ENCODE assay signal across 8 cellular contexts in genomic region chr14:21509432-21510143, GRCh38. TPM values are rescaled to one million over a fixed set of nuclear protein-coding genes. Genes with fewer than 3 reads are reported as not detected.
DNase-seq lines count a peak whose midpoint lies in the region; ATAC-seq and TF ChIP-seq lines count a peak whose summit lies in the region.

No MANE protein-coding gene starts in this region.

- H3K27ac Mint-ChIP-seq in CD4-positive, alpha-beta T cell: peak overlapping the region; percentile 98
- H3K27ac Mint-ChIP-seq in naive B cell: peak overlapping the region in 4 of 6 donors; percentile 34 to 96 (median 76)

- no peaks in the 10 kb centered on the region for H3K9me3 ChIP-seq in CD4-positive, alpha-beta T cell (ENCODE audit: control insufficient read depth, low read length)
- H3K9me3 ChIP-seq in mammary epithelial cell (replicated peaks; ENCODE audit: insufficient read depth, low read length): no peaks in the 10 kb centered on the region
- no peaks in the 10 kb centered on the region for H3K9me3 ChIP-seq in body of pancreas

- in situ Hi-C loops in mammary epithelial cell (cut with MboI; ENCODE audit: low sequenced_read_pairs in 2 of 2): loop anchor here in 1 of 2 donors (10.0 kb wide), 1 partner anchor 45 kb away; no protein-coding TSS in a partner anchor

- peaks cover 56% of the 10 kb centered on the region for H3K4me1 Mint-ChIP-seq in CD4-positive, alpha-beta T cell (ENCODE audit: low read depth)
- peaks cover 26 to 52% (median 31%) of the 10 kb centered on the region in 3 donors for H3K4me1 Mint-ChIP-seq in naive B cell

- H2AFZ ChIP-seq in KMS-11 (ENCODE audit: low read depth) (no peak overlapping the region), mammary epithelial cell (ENCODE audit: low read depth, low read length) (no peak overlapping the region)

- no peaks in the 10 kb centered on the region for H3K27me3 Mint-ChIP-seq in CD4-positive, alpha-beta T cell
- H3K27me3 Mint-ChIP-seq in naive B cell: no peaks in the 10 kb centered on the region

- H3K36me3 Mint-ChIP-seq in CD4-positive, alpha-beta T cell (ENCODE audit: low read depth): peaks cover 39% of the 10 kb centered on the region
- H3K36me3 Mint-ChIP-seq in naive B cell: peaks cover 5 to 8% of the 10 kb centered on the region in 2 donors

- H3K36me3 ChIP-seq in KMS-11 (ENCODE audit: insufficient read depth) (no peaks in the 10 kb centered on the region), mammary epithelial cell (ENCODE audit: insufficient read depth, low read length) (no peaks in the 10 kb centered on the region), body of pancreas (replicated peaks in 1 of 2; ENCODE audit: insufficient read depth in 1 of 2, low read depth in 2 of 2) (no peaks in the 10 kb centered on the region)

- H3K4me3 ChIP-seq in KMS-11 (IDR thresholded peaks at IDR 0.05; ENCODE audit: insufficient read depth, low read depth, low read length): no peak overlapping the region
- H3K4me3 ChIP-seq in mammary epithelial cell (replicated peaks in 1 of 3; ENCODE audit: insufficient read depth in 1 of 3, low read depth in 2 of 3, low read length in 3 of 3): peak overlapping the region; percentile 72 to 90 (median 76)
- H3K4me3 ChIP-seq in body of pancreas: no peak overlapping the region

- no peak for ATAC-seq in CD4-positive, alpha-beta T cell (ENCODE audit: poor library complexity)
- no peak for ATAC-seq in naive B cell (ENCODE audit: low read depth in 2 of 2)
- ATAC-seq in HG02970 (IDR thresholded peaks at IDR 0.05; ENCODE audit: low FRiP score, unreplicated experiment): no peak
- no peak for ATAC-seq in body of pancreas

- no TSS peak for BruUV-seq in mammary epithelial cell (replicated peaks; lab: Mats Ljungman, UMichigan)

- CTCF ChIA-PET in CD4-positive, alpha-beta T cell (lab: Charles Lee): interaction anchor here (1.9 to 4.7 kb wide), 3 partner anchors 11 to 33 kb away, joined by 5 to 31 read pairs (median 18); partner anchors contain the start of genes RAB2B and TOX4
- CTCF ChIA-PET in mammary epithelial cell (lab: Charles Lee; ENCODE audit: low non-redundant PET): no interaction called here

- H3K9me3 Mint-ChIP-seq in CD4-positive, alpha-beta T cell: peaks cover 2% of the 10 kb centered on the region
- H3K9me3 Mint-ChIP-seq in naive B cell: peaks cover 0 to 3% (median 0%) of the 10 kb centered on the region in 7 donors

- no peak for TF ChIP-seq POLR2A in body of pancreas (IDR thresholded peaks at IDR 0.05)

- no peak for TF ChIP-seq CTCF in CD4-positive, alpha-beta T cell (IDR thresholded peaks at IDR 0.05)
- no peak for TF ChIP-seq CTCF in KMS-11 (conservative IDR thresholded peaks at IDR 0.05; ENCODE audit: low read depth, low read length)
- TF ChIP-seq CTCF in mammary epithelial cell (conservative IDR thresholded peaks at IDR 0.05 in 1 of 2, IDR thresholded peaks at IDR 0.05 in 1 of 2; ENCODE audit: extremely low read depth in 1 of 2, insufficient read depth in 1 of 2, low read depth in 1 of 2, low read length in 2 of 2): no peak
- no peak for TF ChIP-seq CTCF in body of pancreas (IDR thresholded peaks at IDR 0.05)

- 74% methylated on average over 6 of the region's 6 CpGs for WGBS in mammary epithelial cell (ENCODE audit: low coverage, missing lambda C conversion rate)
- WGBS in body of pancreas, 2 donors: 74 to 82% methylated on average over 6 of the region's 6 CpGs

- H3K27ac ChIP-seq in CD4-positive, alpha-beta T cell (ENCODE audit: low read depth, low read length): no peak overlapping the region
- H3K27ac ChIP-seq in KMS-11 (no peak overlapping the region), mammary epithelial cell (ENCODE audit: insufficient read depth, low read depth, low read length) (no peak overlapping the region), body of pancreas (no peak overlapping the region)

- H4K20me1 ChIP-seq in KMS-11 (ENCODE audit: insufficient read depth) (no peaks in the 10 kb centered on the region), mammary epithelial cell (ENCODE audit: insufficient read depth, low read length) (no peaks in the 10 kb centered on the region)

- H3K79me2 ChIP-seq in KMS-11 (ENCODE audit: insufficient read depth, low read depth) (peaks cover 50% of the 10 kb centered on the region), mammary epithelial cell (ENCODE audit: insufficient read depth, low read length) (peaks cover 63% of the 10 kb centered on the region)

- H3K27me3 ChIP-seq in CD4-positive, alpha-beta T cell (ENCODE audit: control insufficient read depth, insufficient read depth, low read length): no peaks in the 10 kb centered on the region
- H3K27me3 ChIP-seq in KMS-11 (ENCODE audit: insufficient read depth, low read depth) (no peaks in the 10 kb centered on the region), mammary epithelial cell (ENCODE audit: insufficient read depth, low read length) (no peaks in the 10 kb centered on the region), body of pancreas (no peaks in the 10 kb centered on the region)

- peaks cover 29% of the 10 kb centered on the region for H3K4me1 ChIP-seq in KMS-11 (ENCODE audit: low read depth, poor library complexity, severe bottlenecking)
- no peaks in the 10 kb centered on the region for H3K4me1 ChIP-seq in mammary epithelial cell (ENCODE audit: insufficient read depth, low read length)
- H3K4me1 ChIP-seq in body of pancreas: peaks cover 25% of the 10 kb centered on the region

- H3K4me2 ChIP-seq in KMS-11 (peak overlapping the region; percentile 95), mammary epithelial cell (ENCODE audit: insufficient read depth, low read depth, low read length) (peak overlapping the region; percentile 80)

- H3K9ac ChIP-seq in KMS-11 (peak overlapping the region; percentile 88; the same call in 1 of the 2 replicates), mammary epithelial cell (ENCODE audit: insufficient read depth, low read length) (peak overlapping the region; percentile 77)

- POLR2A ChIA-PET in CD4-positive, alpha-beta T cell (lab: Charles Lee): interaction anchor here (2.7 to 4.4 kb wide), 2 partner anchors 16 to 32 kb away, joined by 7 to 35 read pairs; partner anchors contain the start of genes RAB2B, SALL2 and TOX4

- intact Hi-C loops in CD4-positive, alpha-beta T cell (cut with DNase I, micrococcal nuclease): loop anchor here (2.0 kb wide), 3 partner anchors 33 to 1257 kb away; partner anchors contain the start of genes OXA1L (in 1 of the 2), RAB2B (in 1 of the 2) and TOX4 (in 1 of the 2)
- intact Hi-C loops in mammary epithelial cell (cut with micrococcal nuclease) (no loop called here), body of pancreas (cut with DNase I) (no loop called here)

- DNase-seq in CD4-positive, alpha-beta T cell: no peak
- DNase-seq in mammary epithelial cell: no peak
- DNase-seq in naive B cell: no peak
- DNase-seq in D341Med (ENCODE audit: low spot score): no peak
- no peak for DNase-seq in NCI-H69 (lab: John Stamatoyannopoulos, UW)
- DNase-seq in body of pancreas: no peak

- dilution Hi-C loops in mammary epithelial cell (cut with HindIII; ENCODE audit: low sequenced_read_pairs): no loop called here

- peak overlapping the region; percentile 98 for H3K4me3 Mint-ChIP-seq in CD4-positive, alpha-beta T cell
- H3K4me3 Mint-ChIP-seq in naive B cell: peak overlapping the region; percentile 97 to 100 (median 99)

RNA-seq across cellular contexts. Expression of gene METTL3, which starts 1.6 kb away (rescaled TPM):
- 10 to 100 TPM; 31.9 to 34.5 TPM for total RNA-seq in CD4-positive, alpha-beta T cell
- 10 to 100 TPM; 40.3 to 43.3 TPM for total RNA-seq in mammary epithelial cell
- polyA plus RNA-seq in mammary epithelial cell: 69.3 TPM
- polyA minus RNA-seq in mammary epithelial cell: 59.5 TPM
- 10 to 100 TPM; 16.4 to 26.5 (median 24.5) TPM for polyA plus RNA-seq in naive B cell (ENCODE audit: low read depth in 6 of 6)
- total RNA-seq in body of pancreas: 10 to 100 TPM; 49.8 to 69.2 TPM

RNA-seq across cellular contexts. Expression of gene SALL2, which starts 16.6 kb away (rescaled TPM):
- 1 to 10 TPM; 2.8 to 2.9 TPM for total RNA-seq in CD4-positive, alpha-beta T cell
- total RNA-seq in mammary epithelial cell (1 to 10 TPM; 3.2 to 3.3 TPM), body of pancreas (1 to 10 TPM; 7.8 to 9.2 TPM)
- polyA plus RNA-seq in mammary epithelial cell (2.1 TPM), naive B cell (ENCODE audit: low read depth in 6 of 6) (1 to 10 TPM in 1 of 6 donors, under 1 TPM in 3, not detected in 2; 0.17 to 1.1 (median 0.53) TPM)
- polyA minus RNA-seq in mammary epithelial cell: 9.1 TPM

RNA-seq across cellular contexts. Expression of gene TOX4, which starts 32.6 kb away (rescaled TPM):
- 10 to 100 TPM; 70.9 to 77.4 TPM for total RNA-seq in CD4-positive, alpha-beta T cell
- 10 to 100 TPM; 37.7 to 75.8 TPM for total RNA-seq in mammary epithelial cell
- polyA plus RNA-seq in mammary epithelial cell: 82.6 TPM
- 30.0 TPM for polyA minus RNA-seq in mammary epithelial cell
- 100 to 1,000 TPM in 2 of 6 donors, 10 to 100 TPM in 4; 59.6 to 110 (median 93.2) TPM for polyA plus RNA-seq in naive B cell (ENCODE audit: low read depth in 6 of 6)
- total RNA-seq in body of pancreas: 10 to 100 TPM; 13.2 to 31.6 TPM

RNA-seq across cellular contexts. Expression of gene RAB2B, which starts 32.8 kb away (rescaled TPM):
- 10 to 100 TPM; 21.1 to 23.9 TPM for total RNA-seq in CD4-positive, alpha-beta T cell
- total RNA-seq in mammary epithelial cell (10 to 100 TPM; 17.6 to 21.8 TPM), body of pancreas (10 to 100 TPM; 13.5 to 15.6 TPM)
- polyA plus RNA-seq in mammary epithelial cell (8.0 TPM), naive B cell (ENCODE audit: low read depth in 6 of 6) (10 to 100 TPM; 11.6 to 16.9 (median 15.0) TPM)
- 7.1 TPM for polyA minus RNA-seq in mammary epithelial cell

RNA-seq across cellular contexts. Expression of gene CHD8, which starts 53.7 kb away (rescaled TPM):
- total RNA-seq in CD4-positive, alpha-beta T cell: 100 to 1,000 TPM; 119 to 128 TPM
- 10 to 100 TPM; 69.2 to 76.0 TPM for total RNA-seq in mammary epithelial cell
- 15.7 TPM for polyA plus RNA-seq in mammary epithelial cell
- polyA minus RNA-seq in mammary epithelial cell: 330 TPM
- polyA plus RNA-seq in naive B cell (ENCODE audit: low read depth in 6 of 6): 10 to 100 TPM; 15.0 to 57.3 (median 33.3) TPM
- total RNA-seq in body of pancreas: 10 to 100 TPM; 33.2 to 72.2 TPM

Comparison
In these comparisons a context has a peak if more than half of its experiments do, and no peak if none do; other contexts are left out.
1. H3K4me3 ChIP-seq: peak in mammary epithelial cell (3 of 3); none in KMS-11 (single experiment) and body of pancreas (0 of 2).
2. intact Hi-C loops: an anchor here in CD4-positive, alpha-beta T cell (2.0 kb wide); none called in mammary epithelial cell and body of pancreas.